In genomic region chr16:85086347-85087291, GRCh38 we compare ENCODE assay signal across 8 cellular contexts. TPM values are rescaled to one million over a fixed set of nuclear protein-coding genes. Genes with fewer than 3 reads are reported as not detected.
DNase-seq lines count a peak whose midpoint lies in the region; ATAC-seq and TF ChIP-seq lines count a peak whose summit lies in the region.

No MANE protein-coding gene starts in this region.

- H3K4me2 ChIP-seq in osteoblast (ENCODE audit: insufficient read depth, low read length): no peak overlapping the region

- H3K4me1 ChIP-seq in Panc1 (ENCODE audit: control insufficient read depth, insufficient read depth, low read length): no peaks in the 10 kb centered on the region
- no peaks in the 10 kb centered on the region for H3K4me1 ChIP-seq in osteoblast (ENCODE audit: insufficient read depth, low read length)
- peaks cover 0 to 22% (median 0%) of the 10 kb centered on the region in 4 donors for H3K4me1 ChIP-seq in tibial nerve

- no peaks in the 10 kb centered on the region for H3K79me2 ChIP-seq in osteoblast (ENCODE audit: insufficient read depth, low read length)

- no peak for TF ChIP-seq EP300 in tibial nerve (IDR thresholded peaks at IDR 0.05)

- CTCF ChIA-PET in Panc1 (lab: Charles Lee): interaction anchor here (0.5 to 1.2 kb wide), 7 partner anchors 20 to 651 kb away, joined by 3 to 12 read pairs (median 3); partner anchors contain the start of gene KIAA0513

- ATAC-seq in HG03354 (IDR thresholded peaks at IDR 0.05; ENCODE audit: poor library complexity, severe bottlenecking, unreplicated experiment) (peak; percentile 62), Panc1 (peak; percentile 83), HG02870 (IDR thresholded peaks at IDR 0.05; ENCODE audit: unreplicated experiment) (no peak)

- no peak for TF ChIP-seq POLR2A in tibial nerve (IDR thresholded peaks at IDR 0.05)

- 76 to 78% methylated on average over 35 to 36 of the region's 37 CpGs for WGBS in tibial nerve, 2 donors

- H3K4me3 ChIP-seq in Panc1 (ENCODE audit: low read depth in 2 of 2, low read length in 2 of 2) (no peak overlapping the region), osteoblast (ENCODE audit: insufficient read depth, low read length) (no peak overlapping the region), tibial nerve (no peak overlapping the region)

- H3K27me3 ChIP-seq in Panc1 (ENCODE audit: control insufficient read depth, insufficient read depth, low read length) (no peaks in the 10 kb centered on the region), osteoblast (ENCODE audit: insufficient read depth, low read length) (no peaks in the 10 kb centered on the region), tibial nerve (no peaks in the 10 kb centered on the region)

- H3K36me3 ChIP-seq in Panc1 (ENCODE audit: control insufficient read depth, insufficient read depth, low read length) (no peaks in the 10 kb centered on the region), osteoblast (ENCODE audit: insufficient read depth, low read length) (peaks cover 8% of the 10 kb centered on the region), tibial nerve (peaks cover 0 to 29% (median 0%) of the 10 kb centered on the region in 3 donors)

- DNase-seq in EL: peak; percentile 53
- DNase-seq in Panc1 (ENCODE audit: low read depth, low spot score): peak; percentile 32
- DNase-seq in activated T-cell treated with anti-CD3 and anti-CD28 coated beads, Interleukin-2, amount 50 U/mL, for 48 hours: peak; percentile 86 to 88
- peak; percentile 37 for DNase-seq in fibroblast of the conjunctiva (ENCODE audit: low read depth)
- DNase-seq in osteoblast (ENCODE audit: insufficient read length, low spot score, missing footprints): peak; percentile 99
- DNase-seq in tibial nerve (ENCODE audit: low spot score in 2 of 2): peak; percentile 68 to 79

- TF ChIP-seq CTCF in Panc1 (IDR thresholded peaks at IDR 0.05) (peak; percentile 85), osteoblast (IDR thresholded peaks at IDR 0.05; ENCODE audit: extremely low read depth, low read depth, low read length) (peak; percentile 75), tibial nerve (IDR thresholded peaks at IDR 0.05) (peak; percentile 58 to 87 (median 73))

- no TSS peak for BruUV-seq in Panc1 (replicated peaks; lab: Mats Ljungman, UMichigan)

- H3K9me3 ChIP-seq in Panc1 (ENCODE audit: control insufficient read depth, insufficient read depth, low read depth, low read length): no peaks in the 10 kb centered on the region
- H3K9me3 ChIP-seq in osteoblast (ENCODE audit: low read depth, low read length): no peaks in the 10 kb centered on the region
- H3K9me3 ChIP-seq in tibial nerve: no peaks in the 10 kb centered on the region

- H3K27ac ChIP-seq in Panc1 (ENCODE audit: low read length): no peak overlapping the region
- H3K27ac ChIP-seq in osteoblast (ENCODE audit: low read depth, low read length): no peak overlapping the region
- peak overlapping the region in 1 of 4 donors; percentile 19 for H3K27ac ChIP-seq in tibial nerve

- intact Hi-C loops in Panc1 (cut with micrococcal nuclease; ENCODE audit: unreplicated experiment): no loop called here

- H2AFZ ChIP-seq in osteoblast (ENCODE audit: low read length): no peak overlapping the region

- POLR2A ChIA-PET in Panc1 (lab: Charles Lee): no interaction called here

- in situ Hi-C loops in Panc1 (cut with HindIII; ENCODE audit: low pct_unique_long_range_greater_than_20kb, low sequenced_read_pairs): no loop called here

- peaks cover 5% of the 10 kb centered on the region for H4K20me1 ChIP-seq in osteoblast (ENCODE audit: insufficient read depth, low read length)

RNA-seq across cellular contexts. Expression of gene CIBAR2, which starts 25.7 kb away (rescaled TPM):
- not detected for total RNA-seq in Panc1 (2021; ENCODE audit: unreplicated experiment)
- 0.39 TPM for polyA plus RNA-seq in Panc1 (2012; ENCODE audit: insufficient read length)
- under 0.01 TPM in 1 of 2 replicates, not detected in the other for total RNA-seq in osteoblast
- not detected for total RNA-seq in tibial nerve

RNA-seq across cellular contexts. Expression of gene KIAA0513, which starts 59.0 kb away (rescaled TPM):
- total RNA-seq in Panc1 (2021; ENCODE audit: unreplicated experiment) (8.7 TPM), osteoblast (34.5 and 35.1 TPM in 2 replicates), tibial nerve (10 to 100 TPM in 1 of 4 donors, 1 to 10 TPM in 3; 6.9 to 13.8 (median 8.1) TPM)
- 7.9 TPM for polyA plus RNA-seq in Panc1 (2012; ENCODE audit: insufficient read length)

Comparison
In these comparisons a context has a peak if more than half of its experiments do, and no peak if none do; other contexts are left out.
1. DNase-seq: peak in every context shown above with its lines; median percentile 99 in osteoblast; 87 in activated T-cell treated with anti-CD3 and anti-CD28 coated beads, Interleukin-2, amount 50 U/mL, for 48 hours; 74 in tibial nerve; 53 in EL; 37 in fibroblast of the conjunctiva; 32 in Panc1.